In the genomic region with DNA sequence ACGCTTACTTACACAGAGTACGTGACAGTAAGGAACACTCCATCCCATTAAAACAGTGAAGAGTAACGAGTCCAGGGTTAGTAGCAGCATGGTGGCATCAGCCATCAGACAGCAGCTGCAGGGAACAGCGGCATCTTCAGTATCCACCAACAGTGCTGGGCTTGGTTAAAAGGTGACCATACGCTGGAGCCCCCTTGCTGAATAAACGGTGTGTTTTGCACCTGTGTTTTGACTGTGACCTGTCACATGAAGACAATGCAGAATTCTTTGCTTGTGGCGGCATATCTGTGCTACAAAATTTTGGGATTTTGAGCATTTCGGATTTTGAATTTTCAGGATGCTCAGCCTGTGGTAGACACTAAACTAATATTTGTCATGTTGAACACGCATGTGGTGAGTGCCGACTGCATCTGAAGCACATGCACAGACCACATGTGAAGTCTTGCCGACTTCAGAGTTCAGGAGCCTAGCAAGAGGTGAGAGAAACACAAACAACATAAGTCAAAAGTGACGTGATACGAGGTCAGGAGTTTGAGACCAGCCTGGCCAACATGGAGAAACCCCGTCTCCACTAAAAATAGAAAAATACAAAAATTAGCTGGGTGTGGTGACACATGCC, we compare ENCODE assay signal across 19 cellular contexts.
DNase-seq lines count a peak whose midpoint lies in the region; ATAC-seq and TF ChIP-seq lines count a peak whose summit lies in the region.
"Had no signal": no experiment of that assay in that cellular context is flagged by ENCODE, and none has a peak within 500 bp of the region (broad histone marks: within the 10 kb centered on the region; RNA-seq: fewer than 3 reads in every experiment).

No MANE protein-coding gene starts in this region.

- no peak for TF ChIP-seq POLR2A in esophagus muscularis mucosa (IDR thresholded peaks at IDR 0.05; ENCODE audit: low read depth)
- no peak for TF ChIP-seq POLR2A in uterus (IDR thresholded peaks at IDR 0.05)

- CTCF ChIA-PET in activated CD8-positive, alpha-beta memory T cell treated with anti-CD3 and anti-CD28 coated beads, Interleukin-2, amount 10 ng/mL, durations not matched to agents 7 days and 5 days (lab: Charles Lee), result no interaction called here

- no peak overlapping the region for H3K27ac Mint-ChIP-seq in activated CD8-positive, alpha-beta memory T cell treated with anti-CD3 and anti-CD28 coated beads, Interleukin-2, amount 10 ng/mL, durations not matched to agents 7 days and 5 days
- H3K27ac Mint-ChIP-seq in osteocyte (ENCODE audit: unreplicated experiment), result no peak overlapping the region
- H3K27ac Mint-ChIP-seq: CD4-positive, alpha-beta memory T cell; HFFc6 had no signal

- peaks cover 0 to 6% (median 3%) of the 10 kb centered on the region in 4 donors for H3K4me1 ChIP-seq in esophagus muscularis mucosa
- no peaks in the 10 kb centered on the region for H3K4me1 ChIP-seq in uterus
- H3K4me1 ChIP-seq: BE2C, HAP-1 had no signal

- intact Hi-C loops in esophagus muscularis mucosa (cut with DNase I) (no loop called here), uterus (cut with DNase I; ENCODE audit: low total_unique reads) (no loop called here)

- 87% methylated on average over 14 of the region's 14 CpGs for WGBS in esophagus muscularis mucosa

- H3K27me3 Mint-ChIP-seq in activated CD8-positive, alpha-beta memory T cell treated with anti-CD3 and anti-CD28 coated beads, Interleukin-2, amount 10 ng/mL, durations not matched to agents 7 days and 5 days, result peaks cover 10% of the 10 kb centered on the region
- H3K27me3 Mint-ChIP-seq in osteocyte (ENCODE audit: unreplicated experiment), result peaks cover 12% of the 10 kb centered on the region

- DNase-seq in activated CD8-positive, alpha-beta memory T cell treated with anti-CD3 and anti-CD28 coated beads for 24 hours, result peak; percentile 21
- no peak for DNase-seq in activated CD8-positive, alpha-beta memory T cell treated with anti-CD3 and anti-CD28 coated beads, Interleukin-2, amount 10 ng/mL, durations not matched to agents 7 days and 5 days
- DNase-seq in D341Med (ENCODE audit: low spot score) (peak; percentile 0), esophagus muscularis mucosa (ENCODE audit: extremely low spot score) (peak; percentile 82), osteocyte (ENCODE audit: extremely low spot score, unreplicated experiment) (peak; percentile 46), uterus (no peak), AG08395 (ENCODE audit: low spot score) (no peak)
- DNase-seq in activated T-cell treated with anti-CD3 and anti-CD28 coated beads, Interleukin-2, amount 50 U/mL, for 1 hour, result no peak
- DNase-seq: ACHN; BE2C; CD4-positive, alpha-beta memory T cell; DMS153; DMS79 treated with DMSO at 0.1 percent for 48 hours; EL; HFFc6; IMR-90 had no signal

- H3K27ac ChIP-seq in esophagus muscularis mucosa (replicated peaks in 1 of 4) (no peak overlapping the region), uterus (no peak overlapping the region)
- H3K27ac ChIP-seq: C4-2B, HL-60 had no signal

- H3K4me1 Mint-ChIP-seq in activated CD8-positive, alpha-beta memory T cell treated with anti-CD3 and anti-CD28 coated beads, Interleukin-2, amount 10 ng/mL, durations not matched to agents 7 days and 5 days, result no peaks in the 10 kb centered on the region
- H3K4me1 Mint-ChIP-seq in osteocyte (ENCODE audit: unreplicated experiment), result peaks cover 44% of the 10 kb centered on the region
- H3K4me1 Mint-ChIP-seq: CD4-positive, alpha-beta memory T cell had no signal

- no peak overlapping the region for H3K4me3 ChIP-seq in esophagus muscularis mucosa
- H3K4me3 ChIP-seq in uterus, result no peak overlapping the region
- H3K4me3 ChIP-seq: HAP-1 had no signal

- H3K36me3 ChIP-seq in esophagus muscularis mucosa (no peaks in the 10 kb centered on the region), uterus (no peaks in the 10 kb centered on the region)
- H3K36me3 ChIP-seq: BE2C, HAP-1 had no signal

- TF ChIP-seq EP300 in esophagus muscularis mucosa (IDR thresholded peaks at IDR 0.05), result no peak

- no peaks in the 10 kb centered on the region for H3K9me3 Mint-ChIP-seq in activated CD8-positive, alpha-beta memory T cell treated with anti-CD3 and anti-CD28 coated beads, Interleukin-2, amount 10 ng/mL, durations not matched to agents 7 days and 5 days (ENCODE audit: low read depth)
- peaks cover 17% of the 10 kb centered on the region for H3K9me3 Mint-ChIP-seq in osteocyte (ENCODE audit: unreplicated experiment)
- H3K9me3 Mint-ChIP-seq: HFFc6 had no signal

- no peaks in the 10 kb centered on the region for H3K36me3 Mint-ChIP-seq in activated CD8-positive, alpha-beta memory T cell treated with anti-CD3 and anti-CD28 coated beads, Interleukin-2, amount 10 ng/mL, durations not matched to agents 7 days and 5 days
- peaks cover 7% of the 10 kb centered on the region for H3K36me3 Mint-ChIP-seq in osteocyte (ENCODE audit: unreplicated experiment)
- H3K36me3 Mint-ChIP-seq: CD4-positive, alpha-beta memory T cell had no signal

- H3K9me3 ChIP-seq in esophagus muscularis mucosa (no peaks in the 10 kb centered on the region), uterus (no peaks in the 10 kb centered on the region)
- H3K9me3 ChIP-seq: BE2C, HAP-1 had no signal

- ATAC-seq in activated CD8-positive, alpha-beta memory T cell treated with anti-CD3 and anti-CD28 coated beads, Interleukin-2, amount 10 ng/mL, durations not matched to agents 7 days and 5 days, result no peak

- H3K4me3 Mint-ChIP-seq in activated CD8-positive, alpha-beta memory T cell treated with anti-CD3 and anti-CD28 coated beads, Interleukin-2, amount 10 ng/mL, durations not matched to agents 7 days and 5 days, result no peak overlapping the region
- H3K4me3 Mint-ChIP-seq in osteocyte (ENCODE audit: unreplicated experiment), result no peak overlapping the region
- H3K4me3 Mint-ChIP-seq: CD4-positive, alpha-beta memory T cell; HFFc6 had no signal

- no peak for TF ChIP-seq CTCF in esophagus muscularis mucosa (IDR thresholded peaks at IDR 0.05)
- TF ChIP-seq CTCF in osteocyte (IDR thresholded peaks at IDR 0.05), result no peak
- no peak for TF ChIP-seq CTCF in uterus (IDR thresholded peaks at IDR 0.05)

- H3K27me3 ChIP-seq in esophagus muscularis mucosa (peaks cover 0 to 27% (median 0%) of the 10 kb centered on the region in 4 donors), uterus (no peaks in the 10 kb centered on the region)
- H3K27me3 ChIP-seq: BE2C had no signal

Comparison
In these comparisons a context has a peak if more than half of its experiments do, and no peak if none do; other contexts are left out.
1. DNase-seq: peak in activated CD8-positive, alpha-beta memory T cell treated with anti-CD3 and anti-CD28 coated beads for 24 hours (single experiment), D341Med (single experiment), esophagus muscularis mucosa (single experiment) and osteocyte (single experiment); none in activated CD8-positive, alpha-beta memory T cell treated with anti-CD3 and anti-CD28 coated beads, Interleukin-2, amount 10 ng/mL, durations not matched to agents 7 days and 5 days (single experiment), activated T-cell treated with anti-CD3 and anti-CD28 coated beads, Interleukin-2, amount 50 U/mL, for 1 hour (single experiment), uterus (0 of 2) and AG08395 (single experiment).